In the genomic region with DNA sequence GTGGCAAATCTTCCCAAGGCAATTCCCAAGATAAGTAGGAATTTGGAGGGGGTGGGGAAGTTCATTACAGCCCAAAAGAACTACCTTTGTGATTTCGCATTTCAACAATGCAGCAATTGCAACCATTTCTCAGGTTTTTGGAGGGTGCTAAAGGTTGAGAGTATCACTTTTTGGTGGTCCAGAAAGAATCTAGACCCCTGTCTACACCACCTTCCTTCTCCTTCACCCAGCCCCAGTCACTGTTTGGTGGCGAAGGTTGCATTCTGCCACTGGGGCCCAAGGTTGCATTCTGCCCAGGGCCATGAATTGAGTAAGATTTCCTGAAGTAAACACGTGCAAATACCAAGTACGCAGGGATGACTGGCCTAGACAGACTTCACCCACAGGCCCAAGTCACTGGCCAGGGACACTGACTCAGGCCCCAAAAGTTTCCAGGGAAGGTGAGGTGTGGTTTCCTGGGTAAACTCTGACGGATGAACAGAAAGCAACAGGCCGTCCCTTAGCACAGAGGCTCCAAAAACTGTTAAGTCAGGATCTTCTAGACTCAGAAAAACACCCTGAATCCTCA, we compare ENCODE assay signal across 1 cellular context.
TF ChIP-seq lines count a peak whose summit lies in the region.

No MANE protein-coding gene starts in this region.

TF ChIP-seq in endothelial cell of umbilical vein, 7 proteins besides CTCF, POLR2A, EP300 and RAD21:
- TF ChIP-seq FOS (IDR thresholded peaks at IDR 0.05; ENCODE audit: borderline replicate concordance, insufficient read depth, low read length) (peak; percentile 90), MYC (IDR thresholded peaks at IDR 0.05; ENCODE audit: low read depth, low read length) (no peak), JUN (IDR thresholded peaks at IDR 0.05; ENCODE audit: borderline replicate concordance, insufficient read depth, insufficient read length, low read depth) (peak; percentile 29), EZH2 (IDR thresholded peaks at IDR 0.05; ENCODE audit: borderline replicate concordance, low read depth, low read length, severe bottlenecking) (no peak), POLR2AphosphoS5 (IDR thresholded peaks at IDR 0.05; ENCODE audit: insufficient read depth, low read depth, low read length) (peak; percentile 83), GATA2 (IDR thresholded peaks at IDR 0.05; ENCODE audit: insufficient read depth, insufficient read length, low read depth, low read length) (peak; percentile 41)
- TF ChIP-seq, protein P1, sequence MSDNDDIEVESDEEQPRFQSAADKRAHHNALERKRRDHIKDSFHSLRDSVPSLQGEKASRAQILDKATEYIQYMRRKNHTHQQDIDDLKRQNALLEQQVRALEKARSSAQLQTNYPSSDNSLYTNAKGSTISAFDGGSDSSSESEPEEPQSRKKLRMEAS (IDR thresholded peaks at IDR 0.05; ENCODE audit: insufficient read depth, insufficient read length), result peak; percentile 38
